ENCODE assay signal across 12 cellular contexts in the genomic region with DNA sequence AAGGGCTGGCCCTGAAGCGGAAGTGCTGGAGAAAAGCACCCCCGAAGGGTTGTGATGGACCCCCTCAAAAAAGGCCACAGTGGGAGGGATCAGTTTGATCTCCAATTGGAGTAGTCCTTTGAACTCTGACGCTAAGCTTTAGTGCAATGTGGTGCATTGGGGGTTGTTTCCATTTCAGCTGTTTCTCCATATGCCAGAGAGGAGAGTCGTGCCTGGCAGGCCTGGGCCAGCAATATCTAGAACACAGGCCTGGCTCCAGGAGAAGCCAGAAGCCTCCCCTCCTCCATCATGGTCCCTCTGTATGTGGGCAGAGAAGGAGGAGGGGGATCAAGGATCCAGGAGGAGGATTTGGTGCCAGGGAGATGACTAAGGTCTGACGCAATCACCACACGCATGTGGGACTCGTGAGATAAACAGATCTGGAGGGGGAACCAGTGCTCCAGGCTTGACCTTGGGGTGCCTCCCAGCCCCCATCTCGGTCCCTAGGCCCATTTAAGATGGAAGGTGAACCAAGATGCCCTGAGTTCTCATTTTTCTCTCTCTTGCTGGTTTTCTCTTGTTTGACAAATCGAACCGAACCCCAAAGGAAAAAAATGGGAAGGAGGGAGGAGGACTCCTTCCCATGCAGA.
DNase-seq lines count a peak whose midpoint lies in the region; ATAC-seq and TF ChIP-seq lines count a peak whose summit lies in the region.
"Had no signal": no experiment of that assay in that cellular context is flagged by ENCODE, and none has a peak within 500 bp of the region (broad histone marks: within the 10 kb centered on the region; RNA-seq: fewer than 3 reads in every experiment).

No MANE protein-coding gene starts in this region.

- H3K4me1 ChIP-seq in SJCRH30 = peaks cover 7% of the 10 kb centered on the region; the same call in 1 of the 2 replicates
- peaks cover 16 to 82% (median 49%) of the 10 kb centered on the region in 6 donors for H3K4me1 ChIP-seq in spleen
- H3K4me1 ChIP-seq: prostate gland, tibial nerve had no signal

- H3K4me3 ChIP-seq in SJCRH30 = no peak overlapping the region
- peak overlapping the region in 1 of 8 donors; percentile 54 for H3K4me3 ChIP-seq in spleen
- H3K4me3 ChIP-seq: prostate gland, tibial nerve had no signal

- H3K36me3 Mint-ChIP-seq in glutamatergic neuron (ENCODE audit: unreplicated experiment) = peaks cover 4% of the 10 kb centered on the region

- H3K27me3 ChIP-seq in SJCRH30 = no peaks in the 10 kb centered on the region
- no peaks in the 10 kb centered on the region for H3K27me3 ChIP-seq in spleen (replicated peaks in 1 of 7)
- H3K27me3 ChIP-seq: tibial nerve had no signal

- peaks cover 13% of the 10 kb centered on the region for H3K4me1 Mint-ChIP-seq in glutamatergic neuron (ENCODE audit: low read depth, unreplicated experiment)

- H3K4me3 Mint-ChIP-seq in glutamatergic neuron (ENCODE audit: unreplicated experiment) = no peak overlapping the region

- no peaks in the 10 kb centered on the region for H3K36me3 ChIP-seq in SJCRH30
- no peaks in the 10 kb centered on the region for H3K36me3 ChIP-seq in spleen
- H3K36me3 ChIP-seq: prostate gland, tibial nerve had no signal

- peak overlapping the region; percentile 50 for H3K27ac ChIP-seq in SJCRH30
- H3K27ac ChIP-seq in spleen = peak overlapping the region; percentile 43 to 92 (median 85)
- H3K27ac ChIP-seq: prostate gland had no signal

- H3K9me3 ChIP-seq in SJCRH30 (replicated peaks) (no peaks in the 10 kb centered on the region), spleen (no peaks in the 10 kb centered on the region)
- H3K9me3 ChIP-seq: prostate gland, tibial nerve had no signal

- H3K27ac Mint-ChIP-seq in glutamatergic neuron (ENCODE audit: unreplicated experiment) = peak overlapping the region; percentile 62

- ATAC-seq in GM18517 (IDR thresholded peaks at IDR 0.05; ENCODE audit: unreplicated experiment) = no peak

- TF ChIP-seq POLR2A in spleen (IDR thresholded peaks at IDR 0.05) = no peak

- H3K27me3 Mint-ChIP-seq in glutamatergic neuron (ENCODE audit: unreplicated experiment) = no peaks in the 10 kb centered on the region

- peaks cover 3% of the 10 kb centered on the region for H3K9me3 Mint-ChIP-seq in glutamatergic neuron (ENCODE audit: unreplicated experiment)

- intact Hi-C loops in spleen (cut with DNase I; ENCODE audit: low total_unique reads) = no loop called here

- TF ChIP-seq CTCF in glutamatergic neuron (IDR thresholded peaks at IDR 0.05; ENCODE audit: partially characterized antibody, unreplicated experiment) (no peak), spleen (IDR thresholded peaks at IDR 0.05 in 8 of 11, conservative IDR thresholded peaks at IDR 0.05 in 3 of 11) (no peak)

- WGBS in spleen, 5 donors = 60 to 81% (median 70%) methylated on average over 10 of the region's 10 CpGs

- peak; percentile 33 for DNase-seq in NCI-H2171 treated with DMSO at 0.1 percent for 48 hours (lab: John Stamatoyannopoulos, UW)
- no peak for DNase-seq in NCI-H2171 (lab: John Stamatoyannopoulos, UW)
- no peak for DNase-seq in SJCRH30
- DNase-seq in glutamatergic neuron = no peak
- peak; percentile 81 for DNase-seq in spleen
- DNase-seq in NCI-H345 (lab: John Stamatoyannopoulos, UW) = no peak
- no peak for DNase-seq in KG1 (lab: John Stamatoyannopoulos, UW)
- DNase-seq: foreskin melanocyte, NCI-H526 treated with DMSO at 0.1 percent for 48 hours had no signal

Comparison
In these comparisons a context has a peak if more than half of its experiments do, and no peak if none do; other contexts are left out.
1. DNase-seq: peak in NCI-H2171 treated with DMSO at 0.1 percent for 48 hours (single experiment) and spleen (single experiment); none in NCI-H2171 (single experiment), SJCRH30 (0 of 2), glutamatergic neuron (single experiment), NCI-H345 (single experiment) and KG1 (single experiment).